Comparison of ENCODE assay signal across 9 cellular contexts in the genomic region with DNA sequence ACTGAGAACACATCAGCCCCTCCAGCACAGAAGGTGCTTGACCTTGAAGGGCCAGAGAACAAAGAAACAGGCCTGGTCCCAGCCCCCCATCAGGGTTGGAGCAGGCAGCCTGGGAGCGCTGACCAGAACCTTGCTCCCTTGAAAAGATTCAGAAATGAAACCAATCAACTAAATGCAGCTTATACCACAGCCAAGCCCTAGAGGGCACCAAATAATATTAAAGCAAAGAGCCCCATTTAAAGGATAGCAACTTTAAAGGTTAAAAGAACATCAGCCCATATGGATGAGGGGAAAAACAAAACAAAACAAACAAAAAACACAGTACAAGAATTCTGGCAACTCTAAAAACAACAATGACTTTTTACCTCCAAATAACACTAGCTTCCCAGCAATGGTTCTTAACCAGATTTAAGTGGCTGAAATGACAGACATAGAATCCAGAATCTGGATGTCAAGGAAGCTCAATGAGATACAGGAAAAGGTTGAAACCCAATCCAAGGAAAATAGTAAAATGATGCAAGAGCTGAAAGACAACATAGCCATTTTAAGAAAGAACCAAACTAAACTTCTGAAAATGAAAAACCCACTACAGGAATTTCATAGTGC.
DNase-seq lines count a peak whose midpoint lies in the region; ATAC-seq and TF ChIP-seq lines count a peak whose summit lies in the region.
"Had no signal": no experiment of that assay in that cellular context is flagged by ENCODE, and none has a peak within 500 bp of the region (broad histone marks: within the 10 kb centered on the region; RNA-seq: fewer than 3 reads in every experiment).

No MANE protein-coding gene starts in this region.

- no peaks in the 10 kb centered on the region for H3K9me3 ChIP-seq in OCI-LY1 (ENCODE audit: low read length)
- no peaks in the 10 kb centered on the region for H3K9me3 ChIP-seq in thyroid gland
- H3K9me3 ChIP-seq in Karpas-422 (ENCODE audit: low read length) = no peaks in the 10 kb centered on the region

- H3K4me1 ChIP-seq in OCI-LY1 (ENCODE audit: insufficient read depth, low read length, severe bottlenecking) (no peaks in the 10 kb centered on the region), thyroid gland (peaks cover 0 to 4% of the 10 kb centered on the region in 2 donors), Karpas-422 (ENCODE audit: low read length) (no peaks in the 10 kb centered on the region)

- H3K36me3 ChIP-seq in OCI-LY1 (ENCODE audit: insufficient read depth, low read length) (no peaks in the 10 kb centered on the region), thyroid gland (no peaks in the 10 kb centered on the region), Karpas-422 (ENCODE audit: insufficient read depth, low read length) (no peaks in the 10 kb centered on the region)

- no peak overlapping the region for H3K4me2 ChIP-seq in OCI-LY1 (ENCODE audit: low read length)
- H3K4me2 ChIP-seq in Karpas-422 (ENCODE audit: low read depth, low read length, poor library complexity, severe bottlenecking) = no peak overlapping the region

- peak; percentile 52 for TF ChIP-seq CTCF in OCI-LY1 (IDR thresholded peaks at IDR 0.05; ENCODE audit: low read length)
- peak; percentile 32 for TF ChIP-seq CTCF in fibroblast of villous mesenchyme (IDR thresholded peaks at IDR 0.05; ENCODE audit: insufficient read depth, low read depth, low read length)
- peak in 5 of 6 experiments; percentile 48 to 84 (median 72) for TF ChIP-seq CTCF in thyroid gland (IDR thresholded peaks at IDR 0.05)

- WGBS in thyroid gland, 2 donors = 21 to 23% methylated on average over 1 of the region's 1 CpG

- TF ChIP-seq POLR2A in thyroid gland (IDR thresholded peaks at IDR 0.05) = no peak

- ATAC-seq in HG03039 (IDR thresholded peaks at IDR 0.05; ENCODE audit: unreplicated experiment) = no peak

- no peak overlapping the region for H3K4me3 ChIP-seq in OCI-LY1 (ENCODE audit: low read depth, low read length, poor library complexity, severe bottlenecking)
- H3K4me3 ChIP-seq in fibroblast of villous mesenchyme (ENCODE audit: low read depth, low read length) = no peak overlapping the region
- no peak overlapping the region for H3K4me3 ChIP-seq in thyroid gland (replicated peaks in 1 of 3)
- no peak overlapping the region for H3K4me3 ChIP-seq in Karpas-422 (ENCODE audit: low read length)

- intact Hi-C loops in thyroid gland (cut with DNase I) = no loop called here

- H2AFZ ChIP-seq in OCI-LY1 (ENCODE audit: low read length) (no peak overlapping the region), Karpas-422 (ENCODE audit: low read length) (no peak overlapping the region)

- DNase-seq in NCI-H510A treated with DMSO at 0.1 percent for 48 hours (lab: John Stamatoyannopoulos, UW) (peak; percentile 36), NCI-H510A (lab: John Stamatoyannopoulos, UW) (no peak), fibroblast of villous mesenchyme (ENCODE audit: low read depth) (peak; percentile 6), thyroid gland (peak; percentile 65), Karpas-422 (no peak), NCI-H2107 treated with DMSO at 0.1 percent for 48 hours (lab: John Stamatoyannopoulos, UW; ENCODE audit: unreplicated experiment) (no peak)
- DNase-seq: NCI-H187 treated with DMSO at 0.1 percent for 48 hours had no signal

- H3K27me3 ChIP-seq in OCI-LY1 (ENCODE audit: insufficient read depth, low read length) = no peaks in the 10 kb centered on the region
- H3K27me3 ChIP-seq in thyroid gland = no peaks in the 10 kb centered on the region
- H3K27me3 ChIP-seq in Karpas-422 (ENCODE audit: low read length) = no peaks in the 10 kb centered on the region

- no peaks in the 10 kb centered on the region for H4K20me1 ChIP-seq in OCI-LY1 (ENCODE audit: insufficient read depth, low read length)
- H4K20me1 ChIP-seq in Karpas-422 (ENCODE audit: insufficient read depth, low read depth, low read length) = no peaks in the 10 kb centered on the region

- H3K9me2 ChIP-seq in OCI-LY1 (ENCODE audit: low read depth, low read length) = no peaks in the 10 kb centered on the region
- no peaks in the 10 kb centered on the region for H3K9me2 ChIP-seq in Karpas-422 (replicated peaks; ENCODE audit: insufficient read depth, low read length)

- H3K27ac ChIP-seq in OCI-LY1 (ENCODE audit: low read depth, low read length, poor library complexity, severe bottlenecking) (no peak overlapping the region), thyroid gland (no peak overlapping the region), Karpas-422 (ENCODE audit: low read length) (no peak overlapping the region)

- H3K9ac ChIP-seq in OCI-LY1 (ENCODE audit: low read length) (no peak overlapping the region), Karpas-422 (ENCODE audit: low read length) (no peak overlapping the region)

- H3K79me2 ChIP-seq in OCI-LY1 (ENCODE audit: insufficient read depth, low read length) = no peaks in the 10 kb centered on the region
- H3K79me2 ChIP-seq in Karpas-422 (ENCODE audit: low read length) = no peaks in the 10 kb centered on the region

- H3F3A ChIP-seq in OCI-LY1 (ENCODE audit: insufficient read depth, low read length) = no peaks in the 10 kb centered on the region

Comparison
In these comparisons a context has a peak if more than half of its experiments do, and no peak if none do; other contexts are left out.
1. DNase-seq: peak in NCI-H510A treated with DMSO at 0.1 percent for 48 hours (single experiment), fibroblast of villous mesenchyme (single experiment) and thyroid gland (2 of 2); none in NCI-H510A (single experiment), Karpas-422 (single experiment) and NCI-H2107 treated with DMSO at 0.1 percent for 48 hours (single experiment).
2. Peak in every context shown above with its lines, with median percentiles within 50 percentile points of each other: CTCF ChIP-seq.